1 cellular context compared by ENCODE assay signal in the genomic region with DNA sequence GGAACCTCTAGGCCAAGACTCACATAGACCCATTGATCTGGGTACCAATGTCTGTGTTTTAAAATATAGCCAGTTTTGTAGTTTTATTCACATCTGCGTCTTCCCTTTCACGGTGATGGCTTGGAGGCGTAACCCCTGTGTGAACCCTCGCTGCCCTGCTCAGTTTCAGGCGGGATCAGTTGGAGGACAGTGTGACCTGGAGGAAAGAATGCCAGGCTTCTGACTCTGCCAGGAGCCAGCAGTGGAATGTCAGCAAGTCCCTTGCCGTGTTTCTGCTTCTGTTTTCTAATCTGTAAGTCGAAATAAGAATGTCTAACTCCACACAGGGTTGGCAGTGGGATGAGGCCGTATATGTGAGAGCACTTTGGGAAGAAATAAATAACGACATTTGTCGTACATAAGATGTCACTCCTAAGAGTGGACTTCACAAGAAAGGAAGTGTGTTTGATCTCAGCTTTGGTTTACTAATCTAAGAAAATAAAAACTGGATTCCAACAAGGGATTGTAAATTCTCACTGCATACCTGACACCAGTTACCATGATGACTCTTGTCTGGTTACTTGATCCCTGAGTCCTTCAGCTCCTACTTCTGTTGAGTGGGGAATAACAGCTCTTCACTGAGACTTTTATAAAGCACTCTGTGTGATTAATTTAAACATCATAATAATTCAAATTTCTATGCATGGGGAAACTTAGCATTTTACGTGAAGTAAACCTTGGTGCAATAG.
TF ChIP-seq lines count a peak whose summit lies in the region.

No MANE protein-coding gene starts in this region.

TF ChIP-seq in HepG2, 621 proteins besides CTCF, POLR2A, EP300 and RAD21 (continued from another document):
- TF ChIP-seq, protein P1, sequence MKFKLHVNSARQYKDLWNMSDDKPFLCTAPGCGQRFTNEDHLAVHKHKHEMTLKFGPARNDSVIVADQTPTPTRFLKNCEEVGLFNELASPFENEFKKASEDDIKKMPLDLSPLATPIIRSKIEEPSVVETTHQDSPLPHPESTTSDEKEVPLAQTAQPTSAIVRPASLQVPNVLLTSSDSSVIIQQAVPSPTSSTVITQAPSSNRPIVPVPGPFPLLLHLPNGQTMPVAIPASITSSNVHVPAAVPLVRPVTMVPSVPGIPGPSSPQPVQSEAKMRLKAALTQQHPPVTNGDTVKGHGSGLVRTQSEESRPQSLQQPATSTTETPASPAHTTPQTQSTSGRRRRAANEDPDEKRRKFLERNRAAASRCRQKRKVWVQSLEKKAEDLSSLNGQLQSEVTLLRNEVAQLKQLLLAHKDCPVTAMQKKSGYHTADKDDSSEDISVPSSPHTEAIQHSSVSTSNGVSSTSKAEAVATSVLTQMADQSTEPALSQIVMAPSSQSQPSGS (CRISPR knock-in tag; IDR thresholded peaks at IDR 0.05), result no peak
- no peak for TF ChIP-seq ZFX (CRISPR knock-in tag; IDR thresholded peaks at IDR 0.05; ENCODE audit: low read depth)
- no peak for TF ChIP-seq YEATS4 (CRISPR knock-in tag; IDR thresholded peaks at IDR 0.05; ENCODE audit: borderline replicate concordance)
- TF ChIP-seq, protein P2, sequence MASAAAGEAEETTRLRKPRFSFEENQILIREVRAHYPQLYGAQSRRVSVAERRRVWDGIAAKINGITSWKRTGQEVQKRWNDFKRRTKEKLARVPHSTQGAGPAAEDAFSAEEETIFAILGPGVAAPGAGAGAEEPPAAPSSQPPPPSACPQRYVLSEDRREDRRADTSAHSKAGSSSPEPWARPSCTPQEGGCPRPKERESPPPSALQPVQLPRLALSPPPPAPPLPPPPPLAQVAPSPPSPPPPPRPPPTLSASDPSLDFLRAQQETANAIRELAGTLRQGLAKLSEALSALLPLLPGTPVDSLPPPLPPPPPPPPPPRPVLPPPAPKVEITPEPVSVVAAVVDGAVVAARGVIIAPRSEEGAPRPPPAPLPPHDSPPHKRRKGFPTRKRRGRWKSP (CRISPR knock-in tag; IDR thresholded peaks at IDR 0.05), result no peak
- TF ChIP-seq, protein P3, sequence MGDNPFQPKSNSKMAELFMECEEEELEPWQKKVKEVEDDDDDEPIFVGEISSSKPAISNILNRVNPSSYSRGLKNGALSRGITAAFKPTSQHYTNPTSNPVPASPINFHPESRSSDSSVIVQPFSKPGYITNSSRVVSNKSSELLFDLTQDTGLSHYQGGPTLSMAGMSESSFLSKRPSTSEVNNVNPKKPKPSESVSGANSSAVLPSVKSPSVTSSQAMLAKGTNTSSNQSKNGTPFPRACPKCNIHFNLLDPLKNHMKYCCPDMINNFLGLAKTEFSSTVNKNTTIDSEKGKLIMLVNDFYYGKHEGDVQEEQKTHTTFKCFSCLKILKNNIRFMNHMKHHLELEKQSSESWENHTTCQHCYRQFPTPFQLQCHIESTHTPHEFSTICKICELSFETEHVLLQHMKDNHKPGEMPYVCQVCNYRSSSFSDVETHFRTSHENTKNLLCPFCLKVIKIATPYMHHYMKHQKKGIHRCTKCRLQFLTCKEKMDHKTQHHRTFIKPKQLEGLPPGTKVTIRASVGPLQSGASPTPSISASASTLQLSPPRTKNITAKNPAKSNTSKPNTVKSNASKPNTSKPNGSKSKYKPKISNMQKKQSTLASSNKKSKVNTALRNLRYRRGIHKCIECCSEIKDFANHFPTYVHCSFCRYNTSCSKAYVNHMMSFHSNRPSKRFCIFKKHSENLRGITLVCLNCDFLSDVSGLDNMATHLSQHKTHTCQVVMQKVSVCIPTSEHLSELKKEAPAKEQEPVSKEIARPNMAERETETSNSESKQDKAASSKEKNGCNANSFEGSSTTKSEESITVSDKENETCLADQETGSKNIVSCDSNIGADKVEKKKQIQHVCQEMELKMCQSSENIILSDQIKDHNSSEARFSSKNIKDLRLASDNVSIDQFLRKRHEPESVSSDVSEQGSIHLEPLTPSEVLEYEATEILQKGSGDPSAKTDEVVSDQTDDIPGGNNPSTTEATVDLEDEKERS (CRISPR knock-in tag; IDR thresholded peaks at IDR 0.05), result no peak
- no peak for TF ChIP-seq ZSCAN25 (CRISPR knock-in tag; IDR thresholded peaks at IDR 0.05)
- no peak for TF ChIP-seq ZC3H13 (CRISPR knock-in tag; IDR thresholded peaks at IDR 0.05)
- TF ChIP-seq, protein P4, sequence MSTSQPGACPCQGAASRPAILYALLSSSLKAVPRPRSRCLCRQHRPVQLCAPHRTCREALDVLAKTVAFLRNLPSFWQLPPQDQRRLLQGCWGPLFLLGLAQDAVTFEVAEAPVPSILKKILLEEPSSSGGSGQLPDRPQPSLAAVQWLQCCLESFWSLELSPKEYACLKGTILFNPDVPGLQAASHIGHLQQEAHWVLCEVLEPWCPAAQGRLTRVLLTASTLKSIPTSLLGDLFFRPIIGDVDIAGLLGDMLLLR (CRISPR knock-in tag; IDR thresholded peaks at IDR 0.05), result no peak
- no peak for TF ChIP-seq ZNF33A (CRISPR knock-in tag; IDR thresholded peaks at IDR 0.05; ENCODE audit: borderline replicate concordance)
- TF ChIP-seq, protein P5, sequence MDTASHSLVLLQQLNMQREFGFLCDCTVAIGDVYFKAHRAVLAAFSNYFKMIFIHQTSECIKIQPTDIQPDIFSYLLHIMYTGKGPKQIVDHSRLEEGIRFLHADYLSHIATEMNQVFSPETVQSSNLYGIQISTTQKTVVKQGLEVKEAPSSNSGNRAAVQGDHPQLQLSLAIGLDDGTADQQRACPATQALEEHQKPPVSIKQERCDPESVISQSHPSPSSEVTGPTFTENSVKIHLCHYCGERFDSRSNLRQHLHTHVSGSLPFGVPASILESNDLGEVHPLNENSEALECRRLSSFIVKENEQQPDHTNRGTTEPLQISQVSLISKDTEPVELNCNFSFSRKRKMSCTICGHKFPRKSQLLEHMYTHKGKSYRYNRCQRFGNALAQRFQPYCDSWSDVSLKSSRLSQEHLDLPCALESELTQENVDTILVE (CRISPR knock-in tag; IDR thresholded peaks at IDR 0.05), result no peak
- TF ChIP-seq MEIS2 (CRISPR knock-in tag; IDR thresholded peaks at IDR 0.05), result no peak
- TF ChIP-seq PCBP1 (IDR thresholded peaks at IDR 0.05; ENCODE audit: borderline replicate concordance, low read depth, low read length), result no peak
